24 cellular contexts compared by ENCODE assay signal in the genomic region with DNA sequence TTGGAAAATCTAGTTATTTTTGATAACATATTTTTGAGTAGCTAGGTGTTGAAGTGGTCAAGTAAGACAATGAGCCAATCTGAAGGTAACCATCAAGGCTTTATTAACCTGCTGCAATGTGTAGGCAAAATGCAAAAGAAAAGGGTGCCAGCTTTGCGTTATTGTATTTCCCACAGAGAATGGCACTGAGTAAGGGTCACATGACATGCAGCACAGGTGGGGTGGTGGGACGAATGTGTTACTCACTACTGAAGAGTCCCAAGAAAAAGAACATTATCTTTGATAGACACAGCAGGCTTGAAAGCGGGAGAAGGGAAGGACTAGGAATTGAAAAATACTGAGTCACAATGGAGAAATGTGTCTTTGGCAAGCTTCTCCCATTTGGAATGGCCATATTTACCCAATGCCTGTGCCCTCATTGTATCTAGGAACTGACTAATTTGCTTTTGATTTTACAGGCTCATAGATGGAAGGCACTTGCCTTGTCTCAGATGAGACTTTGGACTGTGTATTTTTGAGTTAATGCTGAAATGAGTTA.
"Had no signal": no experiment of that assay in that cellular context is flagged by ENCODE, and none has a peak within 500 bp of the region (broad histone marks: within the 10 kb centered on the region; RNA-seq: fewer than 3 reads in every experiment).

No MANE protein-coding gene starts in this region.

- DNase-seq: activated CD4-positive, alpha-beta T cell treated with anti-CD3 and anti-CD28 coated beads, Interleukin-2, amount 10 ng/mL, durations not matched to agents 7 days and 5 days; activated CD4-positive, CD25-positive, alpha-beta regulatory T cell treated with anti-CD3 and anti-CD28 coated beads, Interleukin-2, amount 50 U/mL, for 72 hours; activated CD8-positive, alpha-beta T cell treated with anti-CD3 and anti-CD28 coated beads for 36 hours; activated naive CD8-positive, alpha-beta T cell treated with anti-CD3 and anti-CD28 coated beads, Interleukin-2, amount 50 U/mL, for 24 hours; activated T-cell treated with anti-CD3 and anti-CD28 coated beads, Interleukin-2, amount 50 U/mL, for 48 hours; amygdala; caudate nucleus; dermis blood vessel endothelial cell; effector CD4-positive, alpha-beta T cell; esophagus squamous epithelium; gastrocnemius medialis; glutamatergic neuron; left lung; lower lobe of right lung; mesendoderm; right cardiac atrium; spleen; stimulated activated naive CD4-positive, alpha-beta T cell treated with Interleukin-2 at 50 U/mL for 16 hours; T-helper 17 cell; T1000; testis; transverse colon had no signal

- H3K27ac ChIP-seq: epithelial cell of prostate, esophagus squamous epithelium, gastrocnemius medialis, left lung, lower lobe of right lung, spleen, testis, transverse colon had no signal

- H3K27me3 ChIP-seq: esophagus squamous epithelium, gastrocnemius medialis, left lung, spleen, testis, transverse colon had no signal

- ATAC-seq: activated CD8-positive, alpha-beta T cell treated with anti-CD3 and anti-CD28 coated beads for 36 hours; activated naive CD8-positive, alpha-beta T cell treated with anti-CD3 and anti-CD28 coated beads, Interleukin-2, amount 50 U/mL, for 24 hours; gastrocnemius medialis; left lung; lower lobe of right lung; natural killer cell treated with Interleukin-12 subunit alpha and Interleukin-12 subunit beta and Interleukin-15 and Interleukin-18, amount 100 ng/mL, for 72 hours; right cardiac atrium; T-helper 17 cell had no signal

- H3K36me3 ChIP-seq: esophagus squamous epithelium, gastrocnemius medialis, left lung, lower lobe of right lung, spleen, transverse colon had no signal

- H3K4me3 ChIP-seq: esophagus squamous epithelium, gastrocnemius medialis, left lung, lower lobe of right lung, spleen, testis, transverse colon had no signal
